ENCODE assay signal across 9 cellular contexts in genomic region chrX:130994671-130995070, GRCh38.
DNase-seq lines count a peak whose midpoint lies in the region; ATAC-seq and TF ChIP-seq lines count a peak whose summit lies in the region.
"Had no signal": no experiment of that assay in that cellular context is flagged by ENCODE, and none has a peak within 500 bp of the region (broad histone marks: within the 10 kb centered on the region; RNA-seq: fewer than 3 reads in every experiment).

No MANE protein-coding gene starts in this region.

- 43% methylated on average over 8 of the region's 8 CpGs for WGBS in mammary epithelial cell (ENCODE audit: low coverage, missing lambda C conversion rate)

- TF ChIP-seq CTCF in mammary epithelial cell (conservative IDR thresholded peaks at IDR 0.05 in 1 of 2, IDR thresholded peaks at IDR 0.05 in 1 of 2; ENCODE audit: extremely low read depth in 1 of 2, insufficient read depth in 1 of 2, low read depth in 1 of 2, low read length in 2 of 2) (peak; percentile 56 to 60), progenitor cell of endocrine pancreas (IDR thresholded peaks at IDR 0.05; ENCODE audit: unreplicated experiment) (peak; percentile 83), omental fat pad (IDR thresholded peaks at IDR 0.05) (no peak)

- in situ Hi-C loops in mammary epithelial cell (cut with MboI; ENCODE audit: low sequenced_read_pairs in 2 of 2), result loop anchor here in 1 of 2 donors (25.0 kb wide), 1 partner anchor 643 kb away; no protein-coding TSS in a partner anchor

- no peaks in the 10 kb centered on the region for H3K79me2 ChIP-seq in mammary epithelial cell (ENCODE audit: insufficient read depth, low read length)

- peak; percentile 24 for DNase-seq in activated naive CD4-positive, alpha-beta T cell treated with anti-CD3 and anti-CD28 coated beads, Interleukin-2, amount 10 ng/mL, durations not matched to agents 7 days and 5 days
- no peak for DNase-seq in activated naive CD4-positive, alpha-beta T cell treated with anti-CD3 and anti-CD28 coated beads, Interleukin-2, amount 50 U/mL, for 16 hours
- DNase-seq in NCI-H1694 treated with DMSO at 0.1 percent for 48 hours (lab: John Stamatoyannopoulos, UW) (peak; percentile 5), mammary epithelial cell (no peak), progenitor cell of endocrine pancreas (ENCODE audit: low spot score, unreplicated experiment) (peak; percentile 20), omental fat pad (ENCODE audit: low spot score) (no peak), T-helper 17 cell (no peak), A172 (ENCODE audit: low spot score) (no peak)

- no peaks in the 10 kb centered on the region for H3K27me3 Mint-ChIP-seq in activated naive CD4-positive, alpha-beta T cell treated with anti-CD3 and anti-CD28 coated beads, Interleukin-2, amount 10 ng/mL, durations not matched to agents 7 days and 5 days
- H3K27me3 Mint-ChIP-seq in progenitor cell of endocrine pancreas (peaks cover 24% of the 10 kb centered on the region), T-helper 17 cell (peaks cover 4% of the 10 kb centered on the region)

- CTCF ChIA-PET in activated naive CD4-positive, alpha-beta T cell treated with anti-CD3 and anti-CD28 coated beads, Interleukin-2, amount 10 ng/mL, durations not matched to agents 7 days and 5 days (lab: Charles Lee), result interaction anchor here (1.2 kb wide), 1 partner anchor 639 kb away, joined by 3 read pairs; no protein-coding TSS in a partner anchor
- CTCF ChIA-PET in mammary epithelial cell (lab: Charles Lee; ENCODE audit: low non-redundant PET), result interaction anchor here (0.7 kb wide), 1 partner anchor 633 kb away, joined by 6 read pairs; no protein-coding TSS in a partner anchor

- no peak overlapping the region for H3K4me3 ChIP-seq in mammary epithelial cell (replicated peaks in 1 of 3; ENCODE audit: insufficient read depth in 1 of 3, low read depth in 2 of 3, low read length in 3 of 3)

- no peaks in the 10 kb centered on the region for H3K36me3 ChIP-seq in mammary epithelial cell (ENCODE audit: insufficient read depth, low read length)

- H3K27ac ChIP-seq in mammary epithelial cell (ENCODE audit: insufficient read depth, low read depth, low read length), result no peak overlapping the region

- H3K9ac ChIP-seq in mammary epithelial cell (ENCODE audit: insufficient read depth, low read length), result no peak overlapping the region

- no peaks in the 10 kb centered on the region for H3K9me3 Mint-ChIP-seq in activated naive CD4-positive, alpha-beta T cell treated with anti-CD3 and anti-CD28 coated beads, Interleukin-2, amount 10 ng/mL, durations not matched to agents 7 days and 5 days
- no peaks in the 10 kb centered on the region for H3K9me3 Mint-ChIP-seq in progenitor cell of endocrine pancreas (ENCODE audit: low read depth)
- H3K9me3 Mint-ChIP-seq: naive thymus-derived CD8-positive, alpha-beta T cell had no signal

- no peak overlapping the region for H3K4me2 ChIP-seq in mammary epithelial cell (ENCODE audit: insufficient read depth, low read depth, low read length)

- H3K9me3 ChIP-seq in mammary epithelial cell (replicated peaks; ENCODE audit: insufficient read depth, low read length), result no peaks in the 10 kb centered on the region
- no peaks in the 10 kb centered on the region for H3K9me3 ChIP-seq in T-helper 17 cell (ENCODE audit: control insufficient read depth, low read length, poor library complexity, severe bottlenecking)

- H3K4me1 Mint-ChIP-seq in activated naive CD4-positive, alpha-beta T cell treated with anti-CD3 and anti-CD28 coated beads, Interleukin-2, amount 10 ng/mL, durations not matched to agents 7 days and 5 days, result no peaks in the 10 kb centered on the region
- H3K4me1 Mint-ChIP-seq in progenitor cell of endocrine pancreas (ENCODE audit: low read depth) (no peaks in the 10 kb centered on the region), T-helper 17 cell (peaks cover 3% of the 10 kb centered on the region)
- H3K4me1 Mint-ChIP-seq: naive thymus-derived CD8-positive, alpha-beta T cell had no signal

- intact Hi-C loops in mammary epithelial cell (cut with micrococcal nuclease), result loop anchor here (1.0 to 5.0 kb wide), 2 partner anchors 639 to 683 kb away; no protein-coding TSS in a partner anchor

- peaks cover 4% of the 10 kb centered on the region for H3K27me3 ChIP-seq in mammary epithelial cell (ENCODE audit: insufficient read depth, low read length)

- no peak for ATAC-seq in omental fat pad (ENCODE audit: low FRiP score)
- no peak for ATAC-seq in T-helper 17 cell
- ATAC-seq: naive thymus-derived CD8-positive, alpha-beta T cell had no signal

- H2AFZ ChIP-seq in mammary epithelial cell (ENCODE audit: low read depth, low read length), result no peak overlapping the region

- H3K27ac Mint-ChIP-seq in activated naive CD4-positive, alpha-beta T cell treated with anti-CD3 and anti-CD28 coated beads, Interleukin-2, amount 10 ng/mL, durations not matched to agents 7 days and 5 days, result no peak overlapping the region
- no peak overlapping the region for H3K27ac Mint-ChIP-seq in progenitor cell of endocrine pancreas
- H3K27ac Mint-ChIP-seq in T-helper 17 cell, result no peak overlapping the region
- H3K27ac Mint-ChIP-seq: naive thymus-derived CD8-positive, alpha-beta T cell had no signal

- H3K4me1 ChIP-seq in mammary epithelial cell (ENCODE audit: insufficient read depth, low read length), result no peaks in the 10 kb centered on the region

- H3K4me3 Mint-ChIP-seq in activated naive CD4-positive, alpha-beta T cell treated with anti-CD3 and anti-CD28 coated beads, Interleukin-2, amount 10 ng/mL, durations not matched to agents 7 days and 5 days, result no peak overlapping the region
- no peak overlapping the region for H3K4me3 Mint-ChIP-seq in progenitor cell of endocrine pancreas (ENCODE audit: low read depth)
- no peak overlapping the region for H3K4me3 Mint-ChIP-seq in T-helper 17 cell
- H3K4me3 Mint-ChIP-seq: naive thymus-derived CD8-positive, alpha-beta T cell had no signal

- H3K36me3 Mint-ChIP-seq in activated naive CD4-positive, alpha-beta T cell treated with anti-CD3 and anti-CD28 coated beads, Interleukin-2, amount 10 ng/mL, durations not matched to agents 7 days and 5 days, result no peaks in the 10 kb centered on the region
- H3K36me3 Mint-ChIP-seq in progenitor cell of endocrine pancreas (ENCODE audit: insufficient read depth) (no peaks in the 10 kb centered on the region), T-helper 17 cell (ENCODE audit: low read depth) (peaks cover 2% of the 10 kb centered on the region)
- H3K36me3 Mint-ChIP-seq: naive thymus-derived CD8-positive, alpha-beta T cell had no signal

- no peaks in the 10 kb centered on the region for H4K20me1 ChIP-seq in mammary epithelial cell (ENCODE audit: insufficient read depth, low read length)

- dilution Hi-C loops in mammary epithelial cell (cut with HindIII; ENCODE audit: low sequenced_read_pairs), result no loop called here

- BruUV-seq in mammary epithelial cell (replicated peaks; lab: Mats Ljungman, UMichigan), result no TSS peak

Comparison
In these comparisons a context has a peak if more than half of its experiments do, and no peak if none do; other contexts are left out.
1. DNase-seq: peak in activated naive CD4-positive, alpha-beta T cell treated with anti-CD3 and anti-CD28 coated beads, Interleukin-2, amount 10 ng/mL, durations not matched to agents 7 days and 5 days (single experiment), NCI-H1694 treated with DMSO at 0.1 percent for 48 hours (single experiment) and progenitor cell of endocrine pancreas (single experiment); none in activated naive CD4-positive, alpha-beta T cell treated with anti-CD3 and anti-CD28 coated beads, Interleukin-2, amount 50 U/mL, for 16 hours (single experiment), mammary epithelial cell (single experiment), omental fat pad (single experiment), T-helper 17 cell (0 of 3) and A172 (single experiment).
2. CTCF ChIP-seq: peak in mammary epithelial cell (2 of 2) and progenitor cell of endocrine pancreas (single experiment); none in omental fat pad (0 of 3).